In the genomic region with DNA sequence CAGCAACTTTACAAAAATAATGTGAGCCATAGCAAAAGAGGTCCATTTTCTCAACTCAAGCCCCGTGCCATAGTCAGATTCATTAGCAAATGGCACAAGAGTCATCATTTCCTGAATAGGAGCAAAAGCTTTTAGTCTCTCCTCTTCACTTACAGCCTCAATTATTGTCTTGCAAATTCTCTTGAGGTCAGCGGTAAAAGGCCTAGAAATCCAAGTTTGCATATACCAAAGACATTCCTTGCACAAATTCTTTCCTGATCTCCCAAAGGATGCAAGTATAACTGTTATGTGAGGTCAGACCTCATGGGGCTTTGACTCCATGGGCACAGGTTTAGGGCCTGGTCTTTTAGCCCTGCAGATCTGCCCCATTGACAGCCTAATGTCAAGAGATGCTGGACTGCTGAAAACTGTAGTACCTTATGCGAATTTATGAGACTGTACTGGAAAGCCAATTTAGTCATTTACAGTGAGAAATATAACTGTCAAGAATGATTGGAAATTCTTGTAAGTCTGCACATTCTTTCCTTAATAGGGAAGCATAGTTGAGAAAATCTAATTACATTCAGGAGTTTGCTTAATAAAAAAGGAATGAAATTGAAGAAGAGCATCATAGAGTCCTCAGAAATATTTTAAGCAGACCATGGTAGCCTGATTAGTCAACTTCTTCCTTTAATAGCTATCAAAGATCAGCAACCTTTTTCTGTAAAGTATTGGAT, we compare ENCODE assay signal across 1 cellular context.
TF ChIP-seq lines count a peak whose summit lies in the region.

No MANE protein-coding gene starts in this region.

TF ChIP-seq in IMR-90, 13 proteins besides CTCF, POLR2A, EP300 and RAD21:
- no peak for TF ChIP-seq CEBPB (IDR thresholded peaks at IDR 0.05; ENCODE audit: low read depth, low read length)
- no peak for TF ChIP-seq CHD1 (IDR thresholded peaks at IDR 0.05; ENCODE audit: low read depth, low read length)
- TF ChIP-seq FOS (IDR thresholded peaks at IDR 0.05; ENCODE audit: low read depth, low read length): no peak
- TF ChIP-seq RCOR1 (IDR thresholded peaks at IDR 0.05; ENCODE audit: insufficient replicate concordance, low read length): no peak
- no peak for TF ChIP-seq BHLHE40 (IDR thresholded peaks at IDR 0.05; ENCODE audit: low read depth, low read length)
- TF ChIP-seq MAZ (IDR thresholded peaks at IDR 0.05; ENCODE audit: borderline replicate concordance, low read depth, low read length): no peak
- TF ChIP-seq MXI1 (IDR thresholded peaks at IDR 0.05; ENCODE audit: borderline replicate concordance, low read depth, low read length): no peak
- no peak for TF ChIP-seq SMC3 (IDR thresholded peaks at IDR 0.05; ENCODE audit: low read depth, low read length)
- no peak for TF ChIP-seq NFE2L2 (IDR thresholded peaks at IDR 0.05; ENCODE audit: low read depth, low read length)
- TF ChIP-seq RFX5 (IDR thresholded peaks at IDR 0.05; ENCODE audit: low read depth, low read length): no peak
- no peak for TF ChIP-seq USF2 (IDR thresholded peaks at IDR 0.05; ENCODE audit: low read depth, low read length)
- no peak for TF ChIP-seq MAFK (IDR thresholded peaks at IDR 0.05; ENCODE audit: low read depth, low read length)
- TF ChIP-seq ELK1 (IDR thresholded peaks at IDR 0.05; ENCODE audit: borderline replicate concordance, low read depth, low read length): no peak
TF ChIP-seq in IMR-90: peak in this region for 0.
